ENCODE assay signal across 8 cellular contexts in the genomic region with DNA sequence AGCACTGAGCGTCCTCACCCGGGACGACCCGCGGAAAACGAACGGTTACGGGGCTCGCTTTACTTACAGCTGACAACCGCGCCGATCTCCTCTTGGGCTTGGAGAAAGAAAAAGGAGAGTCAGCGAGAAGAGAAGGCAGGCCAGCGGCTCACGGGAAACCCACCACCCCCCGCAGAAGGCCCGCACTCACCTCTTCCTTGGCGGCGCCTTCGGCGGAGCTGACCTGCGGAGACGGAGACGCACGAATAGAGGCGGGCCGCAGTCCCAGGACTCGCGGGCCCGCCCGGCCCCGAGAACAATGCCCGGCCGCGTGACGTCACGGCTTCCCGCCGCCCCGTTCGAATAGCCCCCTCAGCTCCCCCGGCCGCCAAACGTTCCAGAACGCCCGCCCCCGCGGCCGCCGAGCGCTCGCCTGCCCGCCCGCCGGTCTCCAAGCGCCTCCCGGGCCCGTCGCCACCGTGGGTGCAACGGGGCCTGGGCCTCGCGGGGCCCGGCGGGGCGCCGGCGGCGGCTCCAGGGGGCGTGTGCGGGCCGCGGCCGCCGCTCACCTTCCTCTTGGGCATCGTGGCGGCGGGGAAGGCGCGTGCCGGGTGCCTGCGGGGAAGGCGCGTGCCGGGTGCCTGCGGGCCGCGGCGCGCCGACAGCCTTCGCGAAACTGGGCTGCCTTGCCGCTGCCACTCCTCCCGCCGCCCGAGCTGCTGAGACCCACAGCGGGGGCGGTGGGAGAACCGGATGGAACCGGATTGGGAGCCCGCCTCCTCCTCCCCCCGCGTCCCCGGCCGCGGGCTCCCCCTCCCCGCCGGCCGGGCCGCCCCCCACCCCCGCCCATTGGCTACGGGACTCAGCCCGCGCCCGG. TPM values are rescaled to one million over a fixed set of nuclear protein-coding genes. Genes with fewer than 3 reads are reported as not detected.
A peak's percentile ranks its signal among the peaks of the same experiment; 100 is the strongest.
DNase-seq lines count a peak whose midpoint lies in the region; ATAC-seq, FAIRE-seq and TF ChIP-seq lines count a peak whose summit lies in the region.

A gene with protein sequence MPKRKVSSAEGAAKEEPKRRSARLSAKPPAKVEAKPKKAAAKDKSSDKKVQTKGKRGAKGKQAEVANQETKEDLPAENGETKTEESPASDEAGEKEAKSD (minus strand): TSS at position 734 of the 856 bp plus-strand sequence. CDS start 171 bp downstream, at position 563.

- DNase-seq in GM13977 (ENCODE audit: low spot score) = peak; percentile 81
- DNase-seq in NCI-H146 treated with DMSO at 0.1 percent for 48 hours (lab: John Stamatoyannopoulos, UW; ENCODE audit: unreplicated experiment) = peak; percentile 61
- DNase-seq in T-helper 1 cell = peak; percentile 78 to 92 (median 85)
- DNase-seq in adrenal gland = peak; percentile 84 to 91 (median 86)
- DNase-seq in left ventricle myocardium inferior = peak; percentile 81
- peak; percentile 61 for DNase-seq in pulmonary artery endothelial cell (ENCODE audit: low read depth, low spot score)
- peak; percentile 46 for DNase-seq in urothelium cell line (ENCODE audit: low spot score)

- 0 to 1% (median 0%) methylated on average over 13 to 95 of the region's 116 CpGs for WGBS in adrenal gland, 4 donors

- in situ Hi-C loops in GM13977 (cut with MboI; ENCODE audit: low pct_unique_long_range_greater_than_20kb, low sequenced_read_pairs, unreplicated experiment) = no loop called here

- no peaks in the 10 kb centered on the region for H3K9me3 ChIP-seq in adrenal gland (replicated peaks in 1 of 3)
- H3K9me3 ChIP-seq in left ventricle myocardium inferior (replicated peaks) = peaks cover 7% of the 10 kb centered on the region

- TF ChIP-seq POLR2A in adrenal gland (IDR thresholded peaks at IDR 0.05) = peak; percentile 52 to 55

- H3K27ac ChIP-seq in adrenal gland (peak within 1 kb of the TSS; percentile 65 to 98 (median 92)), left ventricle myocardium inferior (replicated peaks) (peak within 1 kb of the TSS; percentile 97)

- peak; percentile 47 for ATAC-seq in HG02870 (IDR thresholded peaks at IDR 0.05; ENCODE audit: unreplicated experiment)

- H3K36me3 ChIP-seq in adrenal gland (replicated peaks in 1 of 2) (peaks cover 0 to 16% of the 10 kb centered on the region in 2 donors), left ventricle myocardium inferior (peaks cover 10% of the 10 kb centered on the region)

- H3K4me1 ChIP-seq in adrenal gland (replicated peaks in 1 of 2) = peaks cover 14 to 22% of the 10 kb centered on the region in 2 donors
- peaks cover 53% of the 10 kb centered on the region for H3K4me1 ChIP-seq in left ventricle myocardium inferior

- intact Hi-C loops in adrenal gland (cut with DNase I) (no loop called here), left ventricle myocardium inferior (cut with micrococcal nuclease) (no loop called here)

- H3K4me3 ChIP-seq in adrenal gland (peak within 1 kb of the TSS; percentile 50 to 76 (median 64)), left ventricle myocardium inferior (peak within 1 kb of the TSS; percentile 93)

- no peaks in the 10 kb centered on the region for H3K27me3 ChIP-seq in adrenal gland
- no peaks in the 10 kb centered on the region for H3K27me3 ChIP-seq in left ventricle myocardium inferior (ENCODE audit: low read depth)

- TF ChIP-seq CTCF in GM13977 (IDR thresholded peaks at IDR 0.05; ENCODE audit: extremely low read depth, insufficient read depth, missing control alignments) = peak; percentile 6
- TF ChIP-seq CTCF in adrenal gland (IDR thresholded peaks at IDR 0.05) = peak in 2 of 6 experiments; percentile 8 to 25
- no peak for TF ChIP-seq CTCF in left ventricle myocardium inferior (IDR thresholded peaks at IDR 0.05; ENCODE audit: borderline replicate concordance)

- FAIRE-seq in urothelium cell line (lab: Jason Lieb, UNC) = no peak

RNA-seq across cellular contexts. Expression of the gene that starts here (rescaled TPM):
- 100 to 1,000 TPM in 5 of 8 donors, 10 to 100 TPM in 3; 86.5 to 175 (median 130) TPM for total RNA-seq in adrenal gland
- polyA plus RNA-seq in adrenal gland = 100 to 1,000 TPM in 1 of 3 donors, 10 to 100 TPM in 2; 95.8 to 242 (median 96.5) TPM
- total RNA-seq in left ventricle myocardium inferior = 64.5 TPM
- 273 and 279 TPM in 2 replicates for total RNA-seq in pulmonary artery endothelial cell

Comparison
In these comparisons a context has a peak if more than half of its experiments do, and no peak if none do; other contexts are left out.
1. Peak in every context shown above with its lines: DNase-seq, ATAC-seq, H3K4me3 ChIP-seq and H3K27ac ChIP-seq.